Comparison of ENCODE assay signal across 13 cellular contexts in the genomic region with DNA sequence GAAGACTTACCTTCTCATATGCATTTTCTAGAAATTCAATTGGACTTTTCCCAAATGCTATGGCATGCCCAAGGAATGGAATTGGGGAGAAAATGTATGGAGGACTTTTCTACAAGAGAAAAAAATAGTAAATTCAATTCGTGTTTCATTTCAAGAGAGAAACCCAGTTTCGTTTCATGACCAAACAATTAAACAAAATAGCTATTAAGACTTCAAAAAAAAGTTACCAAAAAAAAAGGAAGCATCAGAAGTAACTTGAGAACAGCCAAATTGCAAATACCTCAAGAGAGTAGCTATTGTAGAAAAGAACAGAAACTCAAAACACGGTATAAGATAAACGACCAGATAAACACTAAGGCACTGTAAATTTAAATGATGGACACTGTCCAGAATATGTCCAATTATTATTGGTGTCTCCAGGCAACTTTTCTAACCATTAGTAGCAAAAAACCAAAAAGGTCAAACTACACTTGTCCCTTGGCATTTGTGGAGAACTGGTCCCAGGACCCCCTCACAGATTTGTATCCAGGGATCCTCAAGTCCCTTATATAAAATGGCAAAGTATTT. TPM values are rescaled to one million over a fixed set of nuclear protein-coding genes. Genes with fewer than 3 reads are reported as not detected.
A peak's percentile ranks its signal among the peaks of the same experiment; 100 is the strongest.
DNase-seq lines count a peak whose midpoint lies in the region; ATAC-seq and TF ChIP-seq lines count a peak whose summit lies in the region.
"Had no signal": no experiment of that assay in that cellular context is flagged by ENCODE, and none has a peak within 500 bp of the region (broad histone marks: within the 10 kb centered on the region; RNA-seq: fewer than 3 reads in every experiment).

No MANE protein-coding gene starts in this region.

- no peak for ATAC-seq in effector memory CD8-positive, alpha-beta T cell (replicated peaks)
- ATAC-seq: activated naive CD4-positive, alpha-beta T cell treated with anti-CD3 and anti-CD28 coated beads, Interleukin-2, amount 50 U/mL, for 72 hours had no signal

- H3K4me1 ChIP-seq in DOHH2 (ENCODE audit: control insufficient read depth, low read length) (peaks cover 41% of the 10 kb centered on the region), Loucy (ENCODE audit: insufficient read depth, low read length, poor library complexity, severe bottlenecking) (peaks cover 67% of the 10 kb centered on the region), mammary epithelial cell (ENCODE audit: insufficient read depth, low read length) (peaks cover 22% of the 10 kb centered on the region), mesendoderm (ENCODE audit: control insufficient read depth, low read depth, low read length) (peaks cover 3% of the 10 kb centered on the region)

- H3K9ac ChIP-seq in Loucy (ENCODE audit: low read depth, low read length, poor library complexity, severe bottlenecking) (peak overlapping the region; percentile 91), mammary epithelial cell (ENCODE audit: insufficient read depth, low read length) (no peak overlapping the region), mesendoderm (ENCODE audit: low read length) (peak overlapping the region; percentile 20)

- peak overlapping the region; percentile 97 for H3K4me3 ChIP-seq in DOHH2 (ENCODE audit: low read length)
- H3K4me3 ChIP-seq in Loucy (ENCODE audit: low read length, poor library complexity, severe bottlenecking), result peak overlapping the region; percentile 84
- H3K4me3 ChIP-seq in mammary epithelial cell (replicated peaks in 1 of 3; ENCODE audit: insufficient read depth in 1 of 3, low read depth in 2 of 3, low read length in 3 of 3), result peak overlapping the region; percentile 10 to 81 (median 73)
- no peak overlapping the region for H3K4me3 ChIP-seq in mesendoderm (ENCODE audit: low read length)

- TF ChIP-seq CTCF in DOHH2 (IDR thresholded peaks at IDR 0.05; ENCODE audit: low read depth, low read length, poor library complexity, severe bottlenecking) (no peak), Loucy (conservative IDR thresholded peaks at IDR 0.05; ENCODE audit: low read length) (no peak), mammary epithelial cell (conservative IDR thresholded peaks at IDR 0.05 in 1 of 2, IDR thresholded peaks at IDR 0.05 in 1 of 2; ENCODE audit: extremely low read depth in 1 of 2, insufficient read depth in 1 of 2, low read depth in 1 of 2, low read length in 2 of 2) (no peak)

- H3K4me2 ChIP-seq in DOHH2 (ENCODE audit: low read length), result peak overlapping the region; percentile 92
- H3K4me2 ChIP-seq in Loucy (ENCODE audit: low read depth, low read length, poor library complexity, severe bottlenecking), result peak overlapping the region; percentile 99
- peak overlapping the region; percentile 82 for H3K4me2 ChIP-seq in mammary epithelial cell (ENCODE audit: insufficient read depth, low read depth, low read length)
- H3K4me2 ChIP-seq in mesendoderm (ENCODE audit: low read length), result peak overlapping the region; percentile 18

- no peak overlapping the region for H2BK15ac ChIP-seq in mesendoderm (replicated peaks; ENCODE audit: low read depth)

- intact Hi-C loops in mammary epithelial cell (cut with micrococcal nuclease), result loop anchor here (5.0 kb wide), 1 partner anchor 190 kb away; the partner anchor contains the start of gene AKAP9

- H4K8ac ChIP-seq in mesendoderm (ENCODE audit: low read depth, low read length), result no peak overlapping the region

- H3K27ac ChIP-seq in DOHH2 (ENCODE audit: low read depth, low read length) (peak overlapping the region; percentile 87; the same call in 1 of the 2 replicates), mammary epithelial cell (ENCODE audit: insufficient read depth, low read depth, low read length) (no peak overlapping the region), mesendoderm (ENCODE audit: low read depth, low read length) (no peak overlapping the region)

- peaks cover 86% of the 10 kb centered on the region for H3K79me2 ChIP-seq in DOHH2 (ENCODE audit: control insufficient read depth, low read length)
- H3K79me2 ChIP-seq in Loucy (ENCODE audit: insufficient read depth, low read length), result peaks cover 84% of the 10 kb centered on the region
- H3K79me2 ChIP-seq in mammary epithelial cell (ENCODE audit: insufficient read depth, low read length), result peaks cover 75% of the 10 kb centered on the region
- peaks cover 44% of the 10 kb centered on the region for H3K79me2 ChIP-seq in mesendoderm (ENCODE audit: control insufficient read depth, insufficient read depth, low read length)

- no peak overlapping the region for H3K18ac ChIP-seq in mesendoderm (ENCODE audit: low read length)

- H4K5ac ChIP-seq in mesendoderm (ENCODE audit: low read length), result no peak overlapping the region

- H3F3A ChIP-seq in DOHH2 (ENCODE audit: control insufficient read depth, insufficient read depth) (peaks cover 5% of the 10 kb centered on the region; the same call in 1 of the 2 replicates), Loucy (ENCODE audit: low read depth) (no peaks in the 10 kb centered on the region)

- H3K9me2 ChIP-seq in DOHH2 (replicated peaks; ENCODE audit: control insufficient read depth, low read length) (no peaks in the 10 kb centered on the region), Loucy (replicated peaks; ENCODE audit: low read depth, low read length) (no peaks in the 10 kb centered on the region)

- peaks cover 6% of the 10 kb centered on the region for H3K79me1 ChIP-seq in mesendoderm (ENCODE audit: low read length)

- no peaks in the 10 kb centered on the region for H3K27me3 Mint-ChIP-seq in effector memory CD8-positive, alpha-beta T cell

- peaks cover 11 to 19% of the 10 kb centered on the region in 2 donors for H3K4me1 Mint-ChIP-seq in effector memory CD8-positive, alpha-beta T cell (ENCODE audit: low read depth in 2 of 2)

- no peak overlapping the region for H3K4ac ChIP-seq in mesendoderm (ENCODE audit: low read depth, low read length)

- no peak overlapping the region for H2BK5ac ChIP-seq in mesendoderm (ENCODE audit: low read length)

- H2AFZ ChIP-seq in Loucy (ENCODE audit: low read length) (no peak overlapping the region), mammary epithelial cell (ENCODE audit: low read depth, low read length) (no peak overlapping the region)

- H3K36me3 Mint-ChIP-seq in effector memory CD8-positive, alpha-beta T cell (ENCODE audit: insufficient read depth), result peaks cover 24% of the 10 kb centered on the region

- in situ Hi-C loops in mammary epithelial cell (cut with MboI; ENCODE audit: low sequenced_read_pairs in 2 of 2), result no loop called here

- CTCF ChIA-PET in mammary epithelial cell (lab: Charles Lee; ENCODE audit: low non-redundant PET), result no interaction called here

- peaks cover 40% of the 10 kb centered on the region for H4K20me1 ChIP-seq in DOHH2 (ENCODE audit: control insufficient read depth, insufficient read depth, low read depth, low read length)
- H4K20me1 ChIP-seq in Loucy (ENCODE audit: insufficient read depth, low read length, poor library complexity, severe bottlenecking), result peaks cover 65% of the 10 kb centered on the region
- H4K20me1 ChIP-seq in mammary epithelial cell (ENCODE audit: insufficient read depth, low read length), result peaks cover 15% of the 10 kb centered on the region

- H2BK120ac ChIP-seq in mesendoderm (ENCODE audit: low read depth, low read length), result no peak overlapping the region

- H3K27me3 ChIP-seq in DOHH2 (ENCODE audit: control insufficient read depth, low read length), result no peaks in the 10 kb centered on the region
- no peaks in the 10 kb centered on the region for H3K27me3 ChIP-seq in Loucy (ENCODE audit: insufficient read depth, low read length, poor library complexity, severe bottlenecking)
- no peaks in the 10 kb centered on the region for H3K27me3 ChIP-seq in mammary epithelial cell (ENCODE audit: insufficient read depth, low read length)
- no peaks in the 10 kb centered on the region for H3K27me3 ChIP-seq in mesendoderm (ENCODE audit: insufficient read depth, low read length, poor library complexity)

- peaks cover 74% of the 10 kb centered on the region for H3K36me3 ChIP-seq in DOHH2 (ENCODE audit: control insufficient read depth, low read length)
- H3K36me3 ChIP-seq in Loucy (ENCODE audit: insufficient read depth, low read length), result peaks cover 44% of the 10 kb centered on the region
- H3K36me3 ChIP-seq in mammary epithelial cell (ENCODE audit: insufficient read depth, low read length), result peaks cover 32% of the 10 kb centered on the region
- peaks cover 3% of the 10 kb centered on the region for H3K36me3 ChIP-seq in mesendoderm (ENCODE audit: control insufficient read depth, insufficient read depth, low read length)

- no peaks in the 10 kb centered on the region for H3K9me3 Mint-ChIP-seq in effector memory CD8-positive, alpha-beta T cell
- H3K9me3 Mint-ChIP-seq: activated naive CD4-positive, alpha-beta T cell treated with anti-CD3 and anti-CD28 coated beads, Interleukin-2, amount 50 U/mL, for 72 hours had no signal

- no peak overlapping the region for H3K56ac ChIP-seq in mesendoderm (ENCODE audit: low read length)

- dilution Hi-C loops in mammary epithelial cell (cut with HindIII; ENCODE audit: low sequenced_read_pairs), result no loop called here

- H3K9me3 ChIP-seq in DOHH2 (ENCODE audit: control insufficient read depth, insufficient read depth, low read length) (no peaks in the 10 kb centered on the region), Loucy (ENCODE audit: insufficient read depth, low read depth, low read length) (no peaks in the 10 kb centered on the region), mammary epithelial cell (replicated peaks; ENCODE audit: insufficient read depth, low read length) (no peaks in the 10 kb centered on the region)
- H3K9me3 ChIP-seq: Caco-2 had no signal

- H2AK5ac ChIP-seq in mesendoderm (ENCODE audit: low read length), result no peak overlapping the region

- no peak overlapping the region for H3K4me3 Mint-ChIP-seq in effector memory CD8-positive, alpha-beta T cell

- H3K27ac Mint-ChIP-seq in effector memory CD8-positive, alpha-beta T cell, result no peak overlapping the region
- H3K27ac Mint-ChIP-seq: activated naive CD4-positive, alpha-beta T cell treated with anti-CD3 and anti-CD28 coated beads, Interleukin-2, amount 50 U/mL, for 72 hours had no signal

- DNase-seq in mammary epithelial cell (no peak), mesendoderm (no peak), EL (no peak), NCI-H128 (lab: John Stamatoyannopoulos, UW; ENCODE audit: unreplicated experiment) (no peak), AG20443 (ENCODE audit: low spot score) (no peak)
- no peak for DNase-seq in effector memory CD8-positive, alpha-beta T cell
- DNase-seq: Caco-2, NCI-H187, Right ventricle myocardium superior, substantia nigra had no signal

- 56% methylated on average over 4 of the region's 4 CpGs for WGBS in mammary epithelial cell (ENCODE audit: low coverage, missing lambda C conversion rate)
- WGBS in mesendoderm (ENCODE audit: extremely low coverage, insufficient coverage, low lambda C conversion rate), result no CpG with 5 or more reads among the region's 4 CpGs

- BruUV-seq in mammary epithelial cell (replicated peaks; lab: Mats Ljungman, UMichigan), result no TSS peak

- H3K23ac ChIP-seq in mesendoderm (ENCODE audit: low read length), result no peak overlapping the region

RNA-seq across cellular contexts. Expression of gene CYP51A1, which starts 2.4 kb away (rescaled TPM):
- 100 to 1,000 TPM; 213 to 238 TPM for total RNA-seq in mammary epithelial cell
- 28.7 TPM for polyA plus RNA-seq in mammary epithelial cell
- 85.3 TPM for polyA minus RNA-seq in mammary epithelial cell
- 120 TPM for polyA plus RNA-seq in mesendoderm (2013, experiment 1 of 2)
- 119 TPM for polyA plus RNA-seq in mesendoderm (2013, experiment 2 of 2)

RNA-seq across cellular contexts. Expression of gene LRRD1, which starts 47.1 kb away (rescaled TPM):
- total RNA-seq in mammary epithelial cell, result under 1 TPM in 1 of 2 donors, not detected in 1; under 0.01 TPM
- not detected for polyA plus RNA-seq in mammary epithelial cell
- not detected for polyA minus RNA-seq in mammary epithelial cell
- polyA plus RNA-seq in mesendoderm (2013, experiment 1 of 2), result 0.01 TPM
- polyA plus RNA-seq in mesendoderm (2013, experiment 2 of 2), result 0.01 TPM
- total RNA-seq: activated naive CD4-positive, alpha-beta T cell treated with anti-CD3 and anti-CD28 coated beads, Interleukin-2, amount 50 U/mL, for 72 hours; Caco-2; Right ventricle myocardium superior had no signal

Comparison
In these comparisons a context has a peak if more than half of its experiments do, and no peak if none do; other contexts are left out.
1. H3K4me2 ChIP-seq: peak in every context shown above with its lines; median percentile 99 in Loucy; 92 in DOHH2; 82 in mammary epithelial cell; 18 in mesendoderm.